8 cellular contexts compared by ENCODE assay signal in genomic region chr19:40714519-40715299, GRCh38. TPM values are rescaled to one million over a fixed set of nuclear protein-coding genes. Genes with fewer than 3 reads are reported as not detected.
DNase-seq lines count a peak whose midpoint lies in the region; ATAC-seq and TF ChIP-seq lines count a peak whose summit lies in the region.

No MANE protein-coding gene starts in this region.

- POLR2A ChIA-PET in Caco-2 (lab: Charles Lee) = no interaction called here

- no TSS peak for BruUV-seq in Caco-2 (replicated peaks; lab: Mats Ljungman, UMichigan)

- H4K20me1 ChIP-seq in OCI-LY1 (ENCODE audit: insufficient read depth, low read length) = no peaks in the 10 kb centered on the region

- H2AFZ ChIP-seq in OCI-LY1 (ENCODE audit: low read length) = no peak overlapping the region

- intact Hi-C loops in Caco-2 (cut with micrococcal nuclease; ENCODE audit: unreplicated experiment) = loop anchor here (1.0 kb wide), 1 partner anchor 24 kb away; the partner anchor contains the start of gene NUMBL

- H3K27me3 ChIP-seq in Caco-2 (replicated peaks; ENCODE audit: control insufficient read depth, insufficient read depth, low read length) = no peaks in the 10 kb centered on the region
- no peaks in the 10 kb centered on the region for H3K27me3 ChIP-seq in OCI-LY1 (ENCODE audit: insufficient read depth, low read length)

- peaks cover 4% of the 10 kb centered on the region for H3K36me3 ChIP-seq in Caco-2 (ENCODE audit: control insufficient read depth, insufficient read depth, low read length)
- peaks cover 8% of the 10 kb centered on the region; the same call in 1 of the 2 replicates for H3K36me3 ChIP-seq in OCI-LY1 (ENCODE audit: insufficient read depth, low read length)

- no peaks in the 10 kb centered on the region for H3K9me2 ChIP-seq in OCI-LY1 (ENCODE audit: low read depth, low read length)

- H3K9ac ChIP-seq in OCI-LY1 (ENCODE audit: low read length) = peak overlapping the region; percentile 92

- peak overlapping the region; percentile 93 for H3K27ac Mint-ChIP-seq in Caco-2 (ENCODE audit: unreplicated experiment)

- CTCF ChIA-PET in Caco-2 (lab: Charles Lee) = interaction anchor here (0.6 kb wide), 1 partner anchor 622 kb away, joined by 7 read pairs; no protein-coding TSS in a partner anchor

- no peak for TF ChIP-seq CTCF in Caco-2 (IDR thresholded peaks at IDR 0.05; ENCODE audit: insufficient read depth in 1 of 2, low read depth in 1 of 2, low read length in 1 of 2, severe bottlenecking in 1 of 2, unreplicated experiment in 1 of 2)
- no peak for TF ChIP-seq CTCF in OCI-LY1 (IDR thresholded peaks at IDR 0.05; ENCODE audit: low read length)

- H3K9me3 ChIP-seq in Caco-2 = no peaks in the 10 kb centered on the region
- no peaks in the 10 kb centered on the region for H3K9me3 ChIP-seq in OCI-LY1 (ENCODE audit: low read length)

- H3K27ac ChIP-seq in OCI-LY1 (ENCODE audit: low read depth, low read length, poor library complexity, severe bottlenecking) = peak overlapping the region; percentile 89
- peak overlapping the region; percentile 99 for H3K27ac ChIP-seq in epithelial cell of prostate

- H3K4me3 ChIP-seq in Caco-2 (ENCODE audit: low read depth, low read length) (peak overlapping the region; percentile 67), OCI-LY1 (ENCODE audit: low read depth, low read length, poor library complexity, severe bottlenecking) (peak overlapping the region; percentile 95)

- H3K4me1 Mint-ChIP-seq in Caco-2 (ENCODE audit: low read depth, unreplicated experiment) = peaks cover 8% of the 10 kb centered on the region

- H3K4me2 ChIP-seq in OCI-LY1 (ENCODE audit: low read length) = peak overlapping the region; percentile 88

- peaks cover 3% of the 10 kb centered on the region; the same call in 1 of the 2 replicates for H3K4me1 ChIP-seq in Caco-2
- peaks cover 45% of the 10 kb centered on the region for H3K4me1 ChIP-seq in OCI-LY1 (ENCODE audit: insufficient read depth, low read length, severe bottlenecking)

- peak; percentile 54 for ATAC-seq in GM21447 (IDR thresholded peaks at IDR 0.05; ENCODE audit: unreplicated experiment)

- H3K9me3 Mint-ChIP-seq in Caco-2 (ENCODE audit: unreplicated experiment) = no peaks in the 10 kb centered on the region

- peak overlapping the region; percentile 84 for H3K4me3 Mint-ChIP-seq in Caco-2 (ENCODE audit: unreplicated experiment)

- peak; percentile 94 to 97 for DNase-seq in Caco-2
- DNase-seq in HuH-7.5 (ENCODE audit: low spot score) = peak; percentile 96
- peak; percentile 89 for DNase-seq in activated T-cell treated with anti-CD3 and anti-CD28 coated beads for 48 hours (ENCODE audit: low read depth)
- DNase-seq in epithelial cell of prostate (ENCODE audit: low read depth, low spot score) = peak; percentile 59
- peak; percentile 94 for DNase-seq in mucosa of gallbladder (ENCODE audit: low spot score)
- DNase-seq in stimulated activated CD8-positive, alpha-beta memory T cell treated with anti-CD3 and anti-CD28 coated beads, Interleukin-2, amount 100 ng/mL, for 48 hours (ENCODE audit: low read depth in 2 of 2) = peak; percentile 88 to 90

- H3K27me3 Mint-ChIP-seq in Caco-2 (ENCODE audit: insufficient read depth, unreplicated experiment) = no peaks in the 10 kb centered on the region

- H3K36me3 Mint-ChIP-seq in Caco-2 (ENCODE audit: insufficient read depth, unreplicated experiment) = peaks cover 70% of the 10 kb centered on the region

- H3K79me2 ChIP-seq in OCI-LY1 (ENCODE audit: insufficient read depth, low read length) = peaks cover 2% of the 10 kb centered on the region; the same call in 1 of the 2 replicates

- H3F3A ChIP-seq in OCI-LY1 (ENCODE audit: insufficient read depth, low read length) = no peaks in the 10 kb centered on the region

RNA-seq across cellular contexts. Expression of gene COQ8B, which starts 2.0 kb away (rescaled TPM):
- total RNA-seq in Caco-2 (2022) (30.9 and 35.7 TPM in 2 replicates), mucosa of gallbladder (76.4 TPM)

RNA-seq across cellular contexts. Expression of gene ITPKC, which starts 2.2 kb away (rescaled TPM):
- total RNA-seq in Caco-2 (2022) (28.5 and 31.2 TPM in 2 replicates), mucosa of gallbladder (21.4 TPM)

RNA-seq across cellular contexts. Expression of gene NUMBL, which starts 24.3 kb away (rescaled TPM):
- total RNA-seq in Caco-2 (2022) (21.1 and 22.0 TPM in 2 replicates), mucosa of gallbladder (52.9 TPM)

RNA-seq across cellular contexts. Expression of gene ACTMAP, which starts 35.6 kb away (rescaled TPM):
- 28.0 and 29.2 TPM in 2 replicates for total RNA-seq in Caco-2 (2022)
- 11.6 TPM for total RNA-seq in mucosa of gallbladder

RNA-seq across cellular contexts. Expression of gene SNRPA, which starts 36.3 kb away (rescaled TPM):
- total RNA-seq in Caco-2 (2022) (133 and 134 TPM in 2 replicates), mucosa of gallbladder (58.1 TPM)

Comparison
In these comparisons a context has a peak if more than half of its experiments do, and no peak if none do; other contexts are left out.
1. Peak in every context shown above with its lines: DNase-seq, ATAC-seq, H3K4me3 ChIP-seq and H3K27ac ChIP-seq.